In genomic region chr14:76986261-76986565, GRCh38 we compare ENCODE assay signal across 30 cellular contexts. TPM values are rescaled to one million over a fixed set of nuclear protein-coding genes. Genes with fewer than 3 reads are reported as not detected.
DNase-seq lines count a peak whose midpoint lies in the region; ATAC-seq and TF ChIP-seq lines count a peak whose summit lies in the region.
"Had no signal": no experiment of that assay in that cellular context is flagged by ENCODE, and none has a peak within 500 bp of the region (broad histone marks: within the 10 kb centered on the region; RNA-seq: fewer than 3 reads in every experiment).

No MANE protein-coding gene starts in this region.

- no peaks in the 10 kb centered on the region for H4K20me1 ChIP-seq in smooth muscle cell (ENCODE audit: low read depth)

- POLR2A ChIA-PET in activated CD8-positive, alpha-beta T cell treated with anti-CD3 and anti-CD28 coated beads, Interleukin-2, amount 10 ng/mL, durations not matched to agents 7 days and 5 days (lab: Charles Lee), result interaction anchor here (1.3 kb wide), 1 partner anchor 24 kb away, joined by 5 read pairs; no protein-coding TSS in a partner anchor
- POLR2A ChIA-PET in activated CD8-positive, alpha-beta T cell treated with anti-CD3 and anti-CD28 coated beads for 36 hours (lab: Charles Lee), result no interaction called here
- POLR2A ChIA-PET in T-cell (lab: Charles Lee), result no interaction called here

- no peak overlapping the region for H2AFZ ChIP-seq in smooth muscle cell (ENCODE audit: low read depth)
- H2AFZ ChIP-seq: GM23338, PC-9 had no signal

- peaks cover 8% of the 10 kb centered on the region for H3K9me3 Mint-ChIP-seq in activated CD8-positive, alpha-beta T cell treated with anti-CD3 and anti-CD28 coated beads, Interleukin-2, amount 10 ng/mL, durations not matched to agents 7 days and 5 days (ENCODE audit: insufficient read depth)
- peaks cover 8% of the 10 kb centered on the region for H3K9me3 Mint-ChIP-seq in activated CD8-positive, alpha-beta T cell treated with anti-CD3 and anti-CD28 coated beads for 36 hours
- peaks cover 0 to 7% (median 6%) of the 10 kb centered on the region in 3 donors for H3K9me3 Mint-ChIP-seq in T-cell
- H3K9me3 Mint-ChIP-seq: GM23338 had no signal

- H3K27me3 ChIP-seq in smooth muscle cell (ENCODE audit: low read depth) (no peaks in the 10 kb centered on the region), right cardiac atrium (ENCODE audit: control insufficient read depth, insufficient read depth) (no peaks in the 10 kb centered on the region)
- H3K27me3 ChIP-seq: adrenal gland, breast epithelium, colonic mucosa, sigmoid colon, SJCRH30, testis, uterus had no signal

- no peak for DNase-seq in activated CD8-positive, alpha-beta T cell treated with anti-CD3 and anti-CD28 coated beads, Interleukin-2, amount 10 ng/mL, durations not matched to agents 7 days and 5 days
- no peak for DNase-seq in activated CD8-positive, alpha-beta T cell treated with anti-CD3 and anti-CD28 coated beads for 36 hours
- no peak for DNase-seq in T-cell
- peak; percentile 68 for DNase-seq in islet precursor cell
- DNase-seq in smooth muscle cell (lab: John Stamatoyannopoulos, UW; ENCODE audit: unreplicated experiment), result no peak
- DNase-seq in right cardiac atrium, result no peak
- no peak for DNase-seq in NCI-H2196 (lab: John Stamatoyannopoulos, UW; ENCODE audit: unreplicated experiment)
- DNase-seq in left lobe of liver (ENCODE audit: low spot score), result no peak
- DNase-seq: 8988T; activated CD4-positive, alpha-beta memory T cell treated with anti-CD3 and anti-CD28 coated beads for 36 hours; activated gamma-delta T cell treated with Interleukin-2 at 50 U/mL for 16 hours; adrenal gland; CD8-positive, alpha-beta T cell; colonic mucosa; DMS 273 treated with DMSO at 0.1 percent for 48 hours; effector CD8-positive, alpha-beta T cell; glutamatergic neuron; mucosa of descending colon; NCI-H1092; NCI-H1694 treated with DMSO at 0.1 percent for 48 hours; NCI-H526; PC-9; sigmoid colon; SJCRH30; stimulated activated naive CD4-positive, alpha-beta T cell treated with Interleukin-2 at 50 U/mL for 16 hours; testis; uterus had no signal

- H3K9ac ChIP-seq in smooth muscle cell (ENCODE audit: low read depth), result no peak overlapping the region

- CTCF ChIA-PET in activated CD8-positive, alpha-beta T cell treated with anti-CD3 and anti-CD28 coated beads, Interleukin-2, amount 10 ng/mL, durations not matched to agents 7 days and 5 days (lab: Charles Lee), result interaction anchor here (1.5 kb wide), 1 partner anchor 25 kb away, joined by 4 read pairs; no protein-coding TSS in a partner anchor
- CTCF ChIA-PET in activated CD8-positive, alpha-beta T cell treated with anti-CD3 and anti-CD28 coated beads for 36 hours (lab: Charles Lee), result interaction anchor here (1.0 to 1.5 kb wide), 2 partner anchors 21 to 31 kb away, joined by 3 read pairs; no protein-coding TSS in a partner anchor
- CTCF ChIA-PET in T-cell (lab: Charles Lee), result no interaction called here

- H3K4me1 ChIP-seq in smooth muscle cell (ENCODE audit: low read depth), result peaks cover 17% of the 10 kb centered on the region
- H3K4me1 ChIP-seq in right cardiac atrium (ENCODE audit: control insufficient read depth, insufficient read depth, low read length), result no peaks in the 10 kb centered on the region
- H3K4me1 ChIP-seq: adrenal gland, breast epithelium, colonic mucosa, sigmoid colon, SJCRH30, testis, uterus had no signal

- H3K4me2 ChIP-seq in smooth muscle cell, result peak overlapping the region; percentile 31
- H3K4me2 ChIP-seq: PC-9 had no signal

- 71% methylated on average over 4 of the region's 4 CpGs for WGBS in smooth muscle cell (ENCODE audit: low lambda C conversion rate)
- 97% methylated on average over 4 of the region's 4 CpGs for WGBS in right cardiac atrium

- H3K4me1 Mint-ChIP-seq in activated CD8-positive, alpha-beta T cell treated with anti-CD3 and anti-CD28 coated beads, Interleukin-2, amount 10 ng/mL, durations not matched to agents 7 days and 5 days (ENCODE audit: low read depth), result peaks cover 27% of the 10 kb centered on the region
- H3K4me1 Mint-ChIP-seq in activated CD8-positive, alpha-beta T cell treated with anti-CD3 and anti-CD28 coated beads for 36 hours (ENCODE audit: low read depth), result peaks cover 3% of the 10 kb centered on the region
- peaks cover 11 to 20% (median 11%) of the 10 kb centered on the region in 3 donors for H3K4me1 Mint-ChIP-seq in T-cell

- H3K27ac Mint-ChIP-seq in activated CD8-positive, alpha-beta T cell treated with anti-CD3 and anti-CD28 coated beads, Interleukin-2, amount 10 ng/mL, durations not matched to agents 7 days and 5 days, result peak overlapping the region; percentile 49
- H3K27ac Mint-ChIP-seq in activated CD8-positive, alpha-beta T cell treated with anti-CD3 and anti-CD28 coated beads for 36 hours, result no peak overlapping the region
- peak overlapping the region; percentile 36 to 55 for H3K27ac Mint-ChIP-seq in T-cell
- H3K27ac Mint-ChIP-seq: activated CD4-positive, alpha-beta memory T cell treated with anti-CD3 and anti-CD28 coated beads for 36 hours; CD8-positive, alpha-beta T cell; GM23338 had no signal

- H3K27ac ChIP-seq in smooth muscle cell (ENCODE audit: low read depth) (peak overlapping the region; percentile 79), right cardiac atrium (ENCODE audit: low read length) (no peak overlapping the region)
- H3K27ac ChIP-seq: adrenal gland, breast epithelium, colonic mucosa, PC-9, sigmoid colon, SJCRH30, testis, uterus had no signal

- no peak for TF ChIP-seq CTCF in activated CD8-positive, alpha-beta T cell treated with anti-CD3 and anti-CD28 coated beads for 36 hours (IDR thresholded peaks at IDR 0.05)
- TF ChIP-seq CTCF in smooth muscle cell (IDR thresholded peaks at IDR 0.05; ENCODE audit: borderline replicate concordance, insufficient read depth, poor library complexity, severe bottlenecking), result no peak

- intact Hi-C loops in activated CD8-positive, alpha-beta T cell treated with anti-CD3 and anti-CD28 coated beads for 36 hours (cut with micrococcal nuclease), result no loop called here
- intact Hi-C loops in right cardiac atrium (cut with DNase I), result no loop called here

- H3K4me3 ChIP-seq in smooth muscle cell, result no peak overlapping the region
- no peak overlapping the region for H3K4me3 ChIP-seq in right cardiac atrium (ENCODE audit: low read length)
- H3K4me3 ChIP-seq: adrenal gland, breast epithelium, colonic mucosa, GM23338, mucosa of descending colon, PC-9, sigmoid colon, SJCRH30, testis, uterus had no signal

- no peaks in the 10 kb centered on the region for H3K79me2 ChIP-seq in smooth muscle cell (ENCODE audit: low read depth)

- H3K9me3 ChIP-seq in smooth muscle cell (replicated peaks; ENCODE audit: low read depth), result no peaks in the 10 kb centered on the region
- H3K9me3 ChIP-seq in right cardiac atrium (ENCODE audit: control insufficient read depth, low read length), result no peaks in the 10 kb centered on the region
- H3K9me3 ChIP-seq: adrenal gland, breast epithelium, colonic mucosa, mucosa of descending colon, SJCRH30, testis, uterus had no signal

- H3F3A ChIP-seq in smooth muscle cell (ENCODE audit: low read depth), result peaks cover 6% of the 10 kb centered on the region

- H3K36me3 ChIP-seq in smooth muscle cell (ENCODE audit: low read depth), result no peaks in the 10 kb centered on the region
- H3K36me3 ChIP-seq: adrenal gland, breast epithelium, colonic mucosa, sigmoid colon, SJCRH30, uterus had no signal

- H3K4me3 Mint-ChIP-seq in activated CD8-positive, alpha-beta T cell treated with anti-CD3 and anti-CD28 coated beads, Interleukin-2, amount 10 ng/mL, durations not matched to agents 7 days and 5 days, result no peak overlapping the region
- H3K4me3 Mint-ChIP-seq in activated CD8-positive, alpha-beta T cell treated with anti-CD3 and anti-CD28 coated beads for 36 hours, result no peak overlapping the region
- no peak overlapping the region for H3K4me3 Mint-ChIP-seq in T-cell
- H3K4me3 Mint-ChIP-seq: activated CD4-positive, alpha-beta memory T cell treated with anti-CD3 and anti-CD28 coated beads for 36 hours; CD8-positive, alpha-beta T cell; GM23338 had no signal

- peaks cover 6% of the 10 kb centered on the region for H3K36me3 Mint-ChIP-seq in activated CD8-positive, alpha-beta T cell treated with anti-CD3 and anti-CD28 coated beads, Interleukin-2, amount 10 ng/mL, durations not matched to agents 7 days and 5 days (ENCODE audit: low read depth)
- H3K36me3 Mint-ChIP-seq in activated CD8-positive, alpha-beta T cell treated with anti-CD3 and anti-CD28 coated beads for 36 hours (ENCODE audit: low read depth), result no peaks in the 10 kb centered on the region
- H3K36me3 Mint-ChIP-seq in T-cell, result peaks cover 6% of the 10 kb centered on the region
- H3K36me3 Mint-ChIP-seq: CD8-positive, alpha-beta T cell had no signal

- no peak for ATAC-seq in activated CD8-positive, alpha-beta T cell treated with anti-CD3 and anti-CD28 coated beads, Interleukin-2, amount 10 ng/mL, durations not matched to agents 7 days and 5 days
- ATAC-seq in activated CD8-positive, alpha-beta T cell treated with anti-CD3 and anti-CD28 coated beads for 36 hours, result no peak
- ATAC-seq in T-cell (replicated peaks in 1 of 4), result no peak
- no peak for ATAC-seq in right cardiac atrium
- ATAC-seq in left lobe of liver, result no peak
- ATAC-seq: CD8-positive, alpha-beta T cell; mucosa of descending colon had no signal

- no peaks in the 10 kb centered on the region for H3K27me3 Mint-ChIP-seq in activated CD8-positive, alpha-beta T cell treated with anti-CD3 and anti-CD28 coated beads, Interleukin-2, amount 10 ng/mL, durations not matched to agents 7 days and 5 days (ENCODE audit: low read depth)
- H3K27me3 Mint-ChIP-seq in activated CD8-positive, alpha-beta T cell treated with anti-CD3 and anti-CD28 coated beads for 36 hours, result no peaks in the 10 kb centered on the region
- peaks cover 0 to 2% of the 10 kb centered on the region in 2 donors for H3K27me3 Mint-ChIP-seq in T-cell
- H3K27me3 Mint-ChIP-seq: activated CD4-positive, alpha-beta memory T cell treated with anti-CD3 and anti-CD28 coated beads for 36 hours; IgD-negative memory B cell had no signal

RNA-seq across cellular contexts. Expression of gene IRF2BPL, which starts 42.3 kb away (rescaled TPM):
- 10 to 100 TPM; 34.5 to 35.6 TPM for total RNA-seq in activated CD8-positive, alpha-beta T cell treated with anti-CD3 and anti-CD28 coated beads, Interleukin-2, amount 10 ng/mL, durations not matched to agents 7 days and 5 days
- 10 to 100 TPM; 36.2 to 37.7 TPM for total RNA-seq in activated CD8-positive, alpha-beta T cell treated with anti-CD3 and anti-CD28 coated beads for 36 hours
- total RNA-seq in T-cell, result 10 to 100 TPM; 32.6 to 50.4 (median 38.8) TPM
- total RNA-seq in smooth muscle cell, result 33.2 and 33.9 TPM in 2 replicates
- 58.0 and 66.3 TPM in 2 replicates for polyA plus RNA-seq in smooth muscle cell
- 10 to 100 TPM; 43.5 to 61.2 (median 51.5) TPM for total RNA-seq in right cardiac atrium
- 22.0 TPM for polyA plus RNA-seq in right cardiac atrium
- total RNA-seq in left lobe of liver, result 18.1 TPM

Comparison
In these comparisons a context has a peak if more than half of its experiments do, and no peak if none do; other contexts are left out.
1. CTCF ChIA-PET loops: an anchor here in activated CD8-positive, alpha-beta T cell treated with anti-CD3 and anti-CD28 coated beads, Interleukin-2, amount 10 ng/mL, durations not matched to agents 7 days and 5 days (1.5 kb wide) and activated CD8-positive, alpha-beta T cell treated with anti-CD3 and anti-CD28 coated beads for 36 hours (1.0 to 1.5 kb wide); none called in T-cell.